ENCODE assay signal across 1 cellular context in the genomic region with DNA sequence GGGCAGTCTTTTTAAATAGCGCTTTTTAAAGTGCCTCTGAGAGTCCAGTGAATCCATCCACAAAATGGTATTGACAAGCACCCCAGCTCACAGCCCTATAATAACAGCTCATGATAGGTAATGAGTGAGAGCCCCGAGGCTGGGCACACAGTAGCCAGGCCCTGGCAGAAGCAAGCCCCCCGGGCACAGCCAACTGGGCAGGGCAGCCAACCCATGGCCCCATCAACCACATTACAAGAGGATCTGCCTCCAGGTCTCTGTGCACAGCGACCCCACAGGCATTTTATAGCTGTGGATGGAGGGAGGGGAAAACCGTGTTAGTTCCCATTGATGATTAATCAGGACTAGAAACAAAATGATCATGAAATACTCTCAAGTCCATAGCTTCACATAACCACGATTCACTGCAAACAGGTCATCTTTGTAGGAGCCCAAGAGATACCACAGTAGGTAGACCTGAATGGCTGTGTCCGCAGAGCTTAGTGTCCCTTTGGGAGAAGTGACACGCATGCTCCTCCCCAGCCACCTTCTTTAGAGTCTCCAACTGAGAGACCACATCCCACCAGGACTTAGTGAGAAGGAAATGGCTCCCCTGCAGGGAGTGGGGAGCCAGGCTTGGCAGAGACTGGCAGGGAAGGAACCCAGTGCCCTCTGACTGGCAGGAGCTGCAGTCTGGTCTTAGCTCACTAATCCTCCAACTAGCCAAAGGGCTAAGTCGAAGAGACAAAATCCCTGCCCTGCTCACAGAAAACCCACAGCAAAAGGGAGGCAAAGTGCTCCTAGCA.
TF ChIP-seq lines count a peak whose summit lies in the region.

No MANE protein-coding gene starts in this region.

TF ChIP-seq in IMR-90, 13 proteins besides CTCF, POLR2A, EP300 and RAD21 (continued from another document):
- TF ChIP-seq MAZ (IDR thresholded peaks at IDR 0.05; ENCODE audit: borderline replicate concordance, low read depth, low read length) (no peak), FOS (IDR thresholded peaks at IDR 0.05; ENCODE audit: low read depth, low read length) (no peak), NFE2L2 (IDR thresholded peaks at IDR 0.05; ENCODE audit: low read depth, low read length) (no peak), BHLHE40 (IDR thresholded peaks at IDR 0.05; ENCODE audit: low read depth, low read length) (no peak)
- TF ChIP-seq, protein P1, sequence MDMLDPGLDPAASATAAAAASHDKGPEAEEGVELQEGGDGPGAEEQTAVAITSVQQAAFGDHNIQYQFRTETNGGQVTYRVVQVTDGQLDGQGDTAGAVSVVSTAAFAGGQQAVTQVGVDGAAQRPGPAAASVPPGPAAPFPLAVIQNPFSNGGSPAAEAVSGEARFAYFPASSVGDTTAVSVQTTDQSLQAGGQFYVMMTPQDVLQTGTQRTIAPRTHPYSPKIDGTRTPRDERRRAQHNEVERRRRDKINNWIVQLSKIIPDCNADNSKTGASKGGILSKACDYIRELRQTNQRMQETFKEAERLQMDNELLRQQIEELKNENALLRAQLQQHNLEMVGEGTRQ (IDR thresholded peaks at IDR 0.05; ENCODE audit: low read depth, low read length), result no peak
